ENCODE assay signal across 14 cellular contexts in genomic region chr2:120871016-120871635, GRCh38.
DNase-seq lines count a peak whose midpoint lies in the region; ATAC-seq and TF ChIP-seq lines count a peak whose summit lies in the region.
"Had no signal": no experiment of that assay in that cellular context is flagged by ENCODE, and none has a peak within 500 bp of the region (broad histone marks: within the 10 kb centered on the region; RNA-seq: fewer than 3 reads in every experiment).

No MANE protein-coding gene starts in this region.

- H2BK5ac ChIP-seq in mesenchymal stem cell (ENCODE audit: low read depth, low read length, poor library complexity, severe bottlenecking): no peak overlapping the region

- H3K36me3 ChIP-seq in mesenchymal stem cell (ENCODE audit: control insufficient read depth in 1 of 2, insufficient read depth in 2 of 2, low read depth in 1 of 2, low read length in 2 of 2) (peaks cover 0 to 5% of the 10 kb centered on the region in 2 experiments), upper lobe of left lung (no peaks in the 10 kb centered on the region)
- H3K36me3 ChIP-seq: BLaER1 treated with 17β-estradiol and CSF1 and Interleukin-3, amounts not matched to agents 10 nM and 100 nM; HAP-1 had no signal

- H3K9me3 ChIP-seq in mesenchymal stem cell (ENCODE audit: control insufficient read depth, low read length) (no peaks in the 10 kb centered on the region), upper lobe of left lung (no peaks in the 10 kb centered on the region)
- H3K9me3 ChIP-seq: BLaER1 treated with 17β-estradiol and CSF1 and Interleukin-3, amounts not matched to agents 10 nM and 100 nM; HAP-1 had no signal

- no peak overlapping the region for H2AK5ac ChIP-seq in mesenchymal stem cell (ENCODE audit: low read length, severe bottlenecking)

- H3K4me3 ChIP-seq in mesenchymal stem cell (ENCODE audit: insufficient read depth in 1 of 2, low read depth in 1 of 2, low read length in 2 of 2): no peak overlapping the region
- H3K4me3 ChIP-seq in upper lobe of left lung: no peak overlapping the region
- H3K4me3 ChIP-seq: BLaER1 treated with 17β-estradiol and CSF1 and Interleukin-3, amounts not matched to agents 10 nM and 100 nM; HAP-1 had no signal

- H2AFZ ChIP-seq in mesenchymal stem cell (ENCODE audit: low read depth, low read length): no peak overlapping the region

- no peak overlapping the region for H2BK15ac ChIP-seq in mesenchymal stem cell (ENCODE audit: low read depth, poor library complexity, severe bottlenecking)

- no peak overlapping the region for H3K4ac ChIP-seq in mesenchymal stem cell (ENCODE audit: low read depth in 1 of 2, low read length in 2 of 2)

- peak overlapping the region; percentile 36 for H4K8ac ChIP-seq in mesenchymal stem cell (ENCODE audit: low read length)

- H3K14ac ChIP-seq in mesenchymal stem cell (ENCODE audit: low read length in 2 of 2): no peak overlapping the region

- H3K4me1 ChIP-seq in mesenchymal stem cell (ENCODE audit: control insufficient read depth, insufficient read depth, low read depth, low read length): peaks cover 56% of the 10 kb centered on the region
- peaks cover 0 to 13% (median 10%) of the 10 kb centered on the region in 4 donors for H3K4me1 ChIP-seq in upper lobe of left lung
- H3K4me1 ChIP-seq: BLaER1 treated with 17β-estradiol and CSF1 and Interleukin-3, amounts not matched to agents 10 nM and 100 nM; HAP-1 had no signal

- DNase-seq in NCI-H1417 (lab: John Stamatoyannopoulos, UW): peak in 2 of 3 experiments; percentile 32 to 34
- no peak for DNase-seq in NCI-H1417 treated with DMSO at 0.1 percent for 48 hours (lab: John Stamatoyannopoulos, UW)
- DNase-seq in COLO668 (lab: John Stamatoyannopoulos, UW; ENCODE audit: unreplicated experiment): peak; percentile 52
- DNase-seq in NCI-H510A treated with DMSO at 0.1 percent for 48 hours (lab: John Stamatoyannopoulos, UW): peak; percentile 67
- no peak for DNase-seq in mesenchymal stem cell
- no peak for DNase-seq in upper lobe of left lung
- DNase-seq: AML-193; CD4-positive, CD25-positive, alpha-beta regulatory T cell; GF-D8 had no signal

- peak overlapping the region in 1 of 2 experiments; percentile 37 for H2BK12ac ChIP-seq in mesenchymal stem cell (ENCODE audit: low read length in 2 of 2)

- no peak for ATAC-seq in HG03439 (IDR thresholded peaks at IDR 0.05; ENCODE audit: unreplicated experiment)
- ATAC-seq in HG02610 (IDR thresholded peaks at IDR 0.05; ENCODE audit: unreplicated experiment): no peak
- no peak for ATAC-seq in upper lobe of left lung (ENCODE audit: low FRiP score in 2 of 2)

- no peak overlapping the region for H3K4me2 ChIP-seq in mesenchymal stem cell (ENCODE audit: low read length, poor library complexity, severe bottlenecking)
- H3K4me2 ChIP-seq: BLaER1 treated with 17β-estradiol and CSF1 and Interleukin-3, amounts not matched to agents 10 nM and 100 nM had no signal

- H3K9ac ChIP-seq in mesenchymal stem cell (ENCODE audit: low read length): no peak overlapping the region
- H3K9ac ChIP-seq: BLaER1 treated with 17β-estradiol and CSF1 and Interleukin-3, amounts not matched to agents 10 nM and 100 nM had no signal

- no peak overlapping the region for H3K23ac ChIP-seq in mesenchymal stem cell (ENCODE audit: low read length in 2 of 2)

- H3K27ac ChIP-seq in mesenchymal stem cell (ENCODE audit: low read length, poor library complexity, severe bottlenecking) (no peak overlapping the region), upper lobe of left lung (no peak overlapping the region)
- H3K27ac ChIP-seq: 22Rv1; BLaER1 treated with 17β-estradiol and CSF1 and Interleukin-3, amounts not matched to agents 10 nM and 100 nM had no signal

- H2BK120ac ChIP-seq in mesenchymal stem cell (ENCODE audit: low read depth, low read length): no peak overlapping the region

- WGBS in mesenchymal stem cell: 98% methylated on average over 8 of the region's 10 CpGs
- WGBS in upper lobe of left lung, 2 donors: 82 to 86% methylated on average over 8 to 10 of the region's 10 CpGs

- no peak for TF ChIP-seq CTCF in upper lobe of left lung (IDR thresholded peaks at IDR 0.05)

- no peak overlapping the region for H4K91ac ChIP-seq in mesenchymal stem cell (ENCODE audit: low read length)

- no peak for TF ChIP-seq EP300 in upper lobe of left lung (IDR thresholded peaks at IDR 0.05)

- no peaks in the 10 kb centered on the region for H3K27me3 ChIP-seq in mesenchymal stem cell (ENCODE audit: control insufficient read depth in 1 of 2, insufficient read depth in 1 of 2, low read length in 2 of 2)
- H3K27me3 ChIP-seq in upper lobe of left lung: peaks cover 0 to 12% (median 2%) of the 10 kb centered on the region in 4 donors

- H3K79me1 ChIP-seq in mesenchymal stem cell (replicated peaks; ENCODE audit: low read length, poor library complexity, severe bottlenecking): peaks cover 48% of the 10 kb centered on the region

- TF ChIP-seq POLR2A in upper lobe of left lung (IDR thresholded peaks at IDR 0.05): no peak

- H3K18ac ChIP-seq in mesenchymal stem cell (ENCODE audit: low read depth in 1 of 2, low read length in 2 of 2): no peak overlapping the region

Comparison
In these comparisons a context has a peak if more than half of its experiments do, and no peak if none do; other contexts are left out.
1. DNase-seq: peak in NCI-H1417 (2 of 3), COLO668 (single experiment) and NCI-H510A treated with DMSO at 0.1 percent for 48 hours (single experiment); none in NCI-H1417 treated with DMSO at 0.1 percent for 48 hours (single experiment), mesenchymal stem cell (single experiment) and upper lobe of left lung (0 of 2).